ENCODE assay signal across 12 cellular contexts in genomic region chr20:50186987-50187402, GRCh38. TPM values are rescaled to one million over a fixed set of nuclear protein-coding genes. Genes with fewer than 3 reads are reported as not detected.
A peak's percentile ranks its signal among the peaks of the same experiment; 100 is the strongest.
DNase-seq lines count a peak whose midpoint lies in the region; ATAC-seq and TF ChIP-seq lines count a peak whose summit lies in the region.
"Had no signal": no experiment of that assay in that cellular context is flagged by ENCODE, and none has a peak within 500 bp of the region (broad histone marks: within the 10 kb centered on the region; RNA-seq: fewer than 3 reads in every experiment).

No MANE protein-coding gene starts in this region.

- H3K9me2 ChIP-seq in GM23338 (ENCODE audit: insufficient read depth), result no peaks in the 10 kb centered on the region

- no peaks in the 10 kb centered on the region for H4K20me1 ChIP-seq in GM23338 (replicated peaks; ENCODE audit: insufficient read depth)

- H3K4me3 ChIP-seq in GM23338 (no peak overlapping the region), RWPE2 (ENCODE audit: severe bottlenecking) (no peak overlapping the region), fibroblast of villous mesenchyme (ENCODE audit: low read depth, low read length) (no peak overlapping the region), stomach (no peak overlapping the region)
- H3K4me3 ChIP-seq: Peyer's patch, right atrium auricular region, upper lobe of right lung had no signal

- no peak for TF ChIP-seq POLR2A in stomach (IDR thresholded peaks at IDR 0.05)

- H3K4me1 ChIP-seq in GM23338 (ENCODE audit: insufficient read depth) (peaks cover 6% of the 10 kb centered on the region), RWPE2 (ENCODE audit: insufficient read depth, poor library complexity, severe bottlenecking) (peaks cover 10% of the 10 kb centered on the region), stomach (peaks cover 10 to 31% (median 20%) of the 10 kb centered on the region in 4 donors)

- DNase-seq in GM23338 (ENCODE audit: low spot score), result no peak
- peak; percentile 71 for DNase-seq in RWPE2 (ENCODE audit: low spot score)
- DNase-seq in fibroblast of villous mesenchyme (ENCODE audit: low read depth), result no peak
- DNase-seq in stomach, result no peak
- DNase-seq in activated T-cell treated with anti-CD3 and anti-CD28 coated beads, Interleukin-2, amount 50 U/mL, for 1 hour, result no peak
- DNase-seq in glomerular visceral epithelial cell (ENCODE audit: extremely low spot score), result no peak
- no peak for DNase-seq in SW 1271 (lab: John Stamatoyannopoulos, UW)

- H3F3A ChIP-seq in GM23338 (replicated peaks; ENCODE audit: low read depth), result no peaks in the 10 kb centered on the region

- TF ChIP-seq CTCF in GM23338 (conservative IDR thresholded peaks at IDR 0.05; ENCODE audit: low read depth in 2 of 2) (no peak), RWPE2 (IDR thresholded peaks at IDR 0.05; ENCODE audit: poor library complexity, severe bottlenecking) (no peak), fibroblast of villous mesenchyme (IDR thresholded peaks at IDR 0.05; ENCODE audit: insufficient read depth, low read depth, low read length) (peak; percentile 5), stomach (IDR thresholded peaks at IDR 0.05) (no peak)

- H3K27me3 Mint-ChIP-seq in GM23338 (ENCODE audit: insufficient read depth, low read depth, poor library complexity), result peaks cover 17% of the 10 kb centered on the region

- intact Hi-C loops in stomach (cut with DNase I; ENCODE audit: low total_unique reads), result loop anchor here (2.0 to 5.0 kb wide), 2 partner anchors 276 to 390 kb away; no protein-coding TSS in a partner anchor

- H3K36me3 ChIP-seq in GM23338 (ENCODE audit: insufficient read depth) (no peaks in the 10 kb centered on the region), RWPE2 (ENCODE audit: low read depth) (no peaks in the 10 kb centered on the region), stomach (no peaks in the 10 kb centered on the region)
- H3K36me3 ChIP-seq: Peyer's patch, right atrium auricular region, upper lobe of right lung had no signal

- 0 out of 2 replicates have a peak, but pooled peaks cover 3% of the 10 kb centered on the region for H3K79me2 ChIP-seq in GM23338 (replicated peaks; ENCODE audit: insufficient read depth)

- no peak overlapping the region for H3K4me2 ChIP-seq in GM23338

- H3K27ac Mint-ChIP-seq in GM23338, result no peak overlapping the region

- peak overlapping the region; percentile 72; the same call in 1 of the 2 replicates for H2AFZ ChIP-seq in GM23338

- 61 to 71% (median 67%) methylated on average over 8 of the region's 8 CpGs for WGBS in stomach, 5 donors

- H3K27me3 ChIP-seq in GM23338 (ENCODE audit: insufficient read depth), result no peaks in the 10 kb centered on the region
- no peaks in the 10 kb centered on the region for H3K27me3 ChIP-seq in RWPE2 (ENCODE audit: insufficient read depth, poor library complexity, severe bottlenecking)
- H3K27me3 ChIP-seq in stomach, result no peaks in the 10 kb centered on the region
- H3K27me3 ChIP-seq: Peyer's patch, right atrium auricular region, upper lobe of right lung had no signal

- no peak overlapping the region for H3K4me3 Mint-ChIP-seq in GM23338

- no peak for ATAC-seq in GM23338
- ATAC-seq in RWPE2 (ENCODE audit: low read depth), result no peak

- no peaks in the 10 kb centered on the region for H3K9me3 Mint-ChIP-seq in GM23338
- H3K9me3 Mint-ChIP-seq: naive thymus-derived CD4-positive, alpha-beta T cell had no signal

- H3K36me3 Mint-ChIP-seq in GM23338 (ENCODE audit: low read depth), result no peaks in the 10 kb centered on the region; the same call in 1 of the 3 replicates
- H3K36me3 Mint-ChIP-seq: naive thymus-derived CD4-positive, alpha-beta T cell had no signal

- H3K9me3 ChIP-seq in RWPE2 (ENCODE audit: severe bottlenecking) (no peaks in the 10 kb centered on the region), stomach (no peaks in the 10 kb centered on the region)
- H3K9me3 ChIP-seq: Peyer's patch, right atrium auricular region, upper lobe of right lung had no signal

- H3K4me1 Mint-ChIP-seq in GM23338, result peaks cover 18% of the 10 kb centered on the region

- no peak for TF ChIP-seq EP300 in stomach (IDR thresholded peaks at IDR 0.05)

- H3K27ac ChIP-seq in GM23338 (ENCODE audit: low read depth) (no peak overlapping the region), RWPE2 (ENCODE audit: poor library complexity, severe bottlenecking) (peak overlapping the region; percentile 25), stomach (peak overlapping the region in 3 of 5 donors; percentile 60 to 98 (median 64))
- H3K27ac ChIP-seq: C4-2B, Peyer's patch, upper lobe of right lung had no signal

TF ChIP-seq in GM23338, 12 proteins besides CTCF, POLR2A, EP300 and RAD21 (continues in another document):
- TF ChIP-seq CREB1 (CRISPR knock-in tag; IDR thresholded peaks at IDR 0.05; ENCODE audit: low read depth) (no peak), STAT1 (IDR thresholded peaks at IDR 0.05; ENCODE audit: unreplicated experiment) (no peak), EZH2phosphoT487 (IDR thresholded peaks at IDR 0.05; ENCODE audit: unreplicated experiment) (no peak), POLR2AphosphoS5 (IDR thresholded peaks at IDR 0.05; ENCODE audit: low read depth) (no peak), ETS1 (IDR thresholded peaks at IDR 0.05) (no peak), ZNF331 (CRISPR knock-in tag; IDR thresholded peaks at IDR 0.05; ENCODE audit: low read depth) (no peak), REST (IDR thresholded peaks at IDR 0.05; ENCODE audit: unreplicated experiment) (no peak), EZH2 (IDR thresholded peaks at IDR 0.05; ENCODE audit: low read depth, unreplicated experiment) (no peak), JUNB (IDR thresholded peaks at IDR 0.05; ENCODE audit: unreplicated experiment) (no peak)

RNA-seq across cellular contexts. Expression of gene CEBPB, which starts 3.6 kb away (rescaled TPM):
- total RNA-seq in GM23338 (2014; rRNA removed; shearing (Covaris generic)), result 20.5 and 25.4 TPM in 2 replicates
- polyA plus RNA-seq in GM23338 (2016; fragmentation: Nextera tagmentation; extraction: Ambion mirVana), result 20.6 and 23.7 TPM in 2 replicates
- 70.4 and 71.5 TPM in 2 replicates for total RNA-seq in fibroblast of villous mesenchyme
- 100 to 1,000 TPM in 2 of 5 donors, 10 to 100 TPM in 3; 21.1 to 200 (median 37.1) TPM for total RNA-seq in stomach
- 10 to 100 TPM; 24.5 to 41.5 (median 30.2) TPM for polyA plus RNA-seq in stomach

RNA-seq across cellular contexts. Expression of gene PEDS1, which starts 33.5 kb away (rescaled TPM):
- 33.0 and 43.6 TPM in 2 replicates for total RNA-seq in GM23338 (2014; rRNA removed; shearing (Covaris generic))
- polyA plus RNA-seq in GM23338 (2016; fragmentation: Nextera tagmentation; extraction: Ambion mirVana) (31.6 and 34.5 TPM in 2 replicates), stomach (10 to 100 TPM; 10.5 to 28.7 (median 15.5) TPM)
- total RNA-seq in fibroblast of villous mesenchyme (25.9 and 27.7 TPM in 2 replicates), stomach (10 to 100 TPM in 3 of 5 donors, 1 to 10 TPM in 2; 1.8 to 79.4 (median 19.4) TPM)
